1 cellular context compared by ENCODE assay signal in genomic region chr12:98503593-98504367, GRCh38.
A peak's percentile ranks its signal among the peaks of the same experiment; 100 is the strongest.
TF ChIP-seq lines count a peak whose summit lies in the region.

No MANE protein-coding gene starts in this region.

TF ChIP-seq in HepG2, 621 proteins besides CTCF, POLR2A, EP300 and RAD21 (continued from another document and continues in another):
- peak; percentile 49; the same call in 1 of the 3 replicates for TF ChIP-seq MXI1 (IDR thresholded peaks at IDR 0.05; ENCODE audit: borderline replicate concordance, low read depth, low read length)
- TF ChIP-seq ZBED4 (CRISPR knock-in tag; IDR thresholded peaks at IDR 0.05; ENCODE audit: borderline replicate concordance): 0 out of 2 replicates have a peak, but pooled peaks have one; percentile 5
- TF ChIP-seq ZBTB20 (CRISPR knock-in tag; IDR thresholded peaks at IDR 0.05; ENCODE audit: borderline replicate concordance, low read depth): no peak
- TF ChIP-seq HOXA5 (CRISPR knock-in tag; IDR thresholded peaks at IDR 0.05): peak; percentile 59; the same call in 1 of the 2 replicates
- TF ChIP-seq ARNT (IDR thresholded peaks at IDR 0.05): no peak
- TF ChIP-seq ETV6 (CRISPR knock-in tag; conservative IDR thresholded peaks at IDR 0.05): no peak
- TF ChIP-seq ZNF605 (CRISPR knock-in tag; IDR thresholded peaks at IDR 0.05): no peak
- peak; percentile 79 for TF ChIP-seq TFDP1 (CRISPR knock-in tag; IDR thresholded peaks at IDR 0.05; ENCODE audit: borderline replicate concordance)
- TF ChIP-seq ZNF407 (CRISPR knock-in tag; IDR thresholded peaks at IDR 0.05; ENCODE audit: not compliant biosample characterization): no peak
- TF ChIP-seq MYNN (CRISPR knock-in tag; IDR thresholded peaks at IDR 0.05; ENCODE audit: low read depth): no peak; the same call in 1 of the 2 replicates
- no peak for TF ChIP-seq ZNF207 (IDR thresholded peaks at IDR 0.05; ENCODE audit: borderline replicate concordance)
- TF ChIP-seq PAXIP1 (CRISPR knock-in tag; conservative IDR thresholded peaks at IDR 0.05): peak; percentile 75
- TF ChIP-seq ZFP90 (CRISPR knock-in tag; IDR thresholded peaks at IDR 0.05; ENCODE audit: borderline replicate concordance): peak; percentile 86
- TF ChIP-seq E2F2 (CRISPR knock-in tag; IDR thresholded peaks at IDR 0.05; ENCODE audit: borderline replicate concordance): 0 out of 2 replicates have a peak, but pooled peaks have one; percentile 24
- no peak for TF ChIP-seq ATRX (CRISPR knock-in tag; IDR thresholded peaks at IDR 0.05; ENCODE audit: borderline replicate concordance)
- peak; percentile 13; the same call in 1 of the 2 replicates for TF ChIP-seq SOX5 (CRISPR knock-in tag; IDR thresholded peaks at IDR 0.05; ENCODE audit: borderline replicate concordance)
- TF ChIP-seq ZNF232 (CRISPR knock-in tag; IDR thresholded peaks at IDR 0.05; ENCODE audit: borderline replicate concordance): peak; percentile 38; the same call in 1 of the 2 replicates
- TF ChIP-seq SIX1 (CRISPR knock-in tag; IDR thresholded peaks at IDR 0.05; ENCODE audit: borderline replicate concordance): 0 out of 2 replicates have a peak, but pooled peaks have one; percentile 39
- no peak; the same call in 1 of the 2 replicates for TF ChIP-seq ZNF710 (CRISPR knock-in tag; IDR thresholded peaks at IDR 0.05; ENCODE audit: borderline replicate concordance)
- TF ChIP-seq ZNF253 (CRISPR knock-in tag; IDR thresholded peaks at IDR 0.05; ENCODE audit: borderline replicate concordance): no peak
- peak; percentile 67; the same call in 1 of the 2 replicates for TF ChIP-seq ZNF558 (CRISPR knock-in tag; IDR thresholded peaks at IDR 0.05; ENCODE audit: borderline replicate concordance)
- no peak for TF ChIP-seq HOXA7 (CRISPR knock-in tag; IDR thresholded peaks at IDR 0.05)
- no peak for TF ChIP-seq RFX3 (CRISPR knock-in tag; IDR thresholded peaks at IDR 0.05)
- TF ChIP-seq ERF (CRISPR knock-in tag; IDR thresholded peaks at IDR 0.05): peak; percentile 31
- TF ChIP-seq ZMYM3 (CRISPR knock-in tag; IDR thresholded peaks at IDR 0.05): 0 out of 2 replicates have a peak, but pooled peaks have one; percentile 51
- TF ChIP-seq TFE3 (CRISPR knock-in tag; IDR thresholded peaks at IDR 0.05): no peak; the same call in 1 of the 2 replicates
- no peak for TF ChIP-seq XRCC5 (optimal IDR thresholded peaks at IDR 0.05; ENCODE audit: low read length)
